In genomic region chr11:117371453-117371852, GRCh38 we compare ENCODE assay signal across 18 cellular contexts.
"Had no signal": no experiment of that assay in that cellular context is flagged by ENCODE, and none has a peak within 500 bp of the region (broad histone marks: within the 10 kb centered on the region; RNA-seq: fewer than 3 reads in every experiment).

No MANE protein-coding gene starts in this region.

- H3K4me3 Mint-ChIP-seq: mesothelial cell of epicardium; naive B cell; natural killer cell; stimulated activated memory B cell treated with anti-CD40 and anti-IgM and Interleukin-4, amounts not matched to agents 10 μg/mL and 1 μg/mL and 100 μg/mL, for 72 hours; stimulated activated naive CD8-positive, alpha-beta T cell treated with anti-CD3 and anti-CD28 coated beads, Interleukin-15, amount 100 ng/mL, for 72 hours; type B pancreatic cell had no signal

- H3K27me3 Mint-ChIP-seq: naive B cell; stimulated activated memory B cell treated with anti-CD40 and anti-IgM and Interleukin-4, amounts not matched to agents 10 μg/mL and 1 μg/mL and 100 μg/mL, for 72 hours; stimulated activated naive CD8-positive, alpha-beta T cell treated with anti-CD3 and anti-CD28 coated beads, Interleukin-15, amount 100 ng/mL, for 72 hours; type B pancreatic cell had no signal

- ATAC-seq: natural killer cell; pancreas; psoas muscle; right lobe of liver; stimulated activated memory B cell treated with anti-CD40 and anti-IgM and Interleukin-4, amounts not matched to agents 10 μg/mL and 1 μg/mL and 100 μg/mL, for 72 hours; stimulated activated naive CD8-positive, alpha-beta T cell treated with anti-CD3 and anti-CD28 coated beads, Interleukin-15, amount 100 ng/mL, for 72 hours had no signal

- H3K27ac Mint-ChIP-seq: mesothelial cell of epicardium; natural killer cell; stimulated activated memory B cell treated with anti-CD40 and anti-IgM and Interleukin-4, amounts not matched to agents 10 μg/mL and 1 μg/mL and 100 μg/mL, for 72 hours; stimulated activated naive CD8-positive, alpha-beta T cell treated with anti-CD3 and anti-CD28 coated beads, Interleukin-15, amount 100 ng/mL, for 72 hours; type B pancreatic cell had no signal

- H3K9me3 Mint-ChIP-seq: mesothelial cell of epicardium; naive B cell; natural killer cell; stimulated activated memory B cell treated with anti-CD40 and anti-IgM and Interleukin-4, amounts not matched to agents 10 μg/mL and 1 μg/mL and 100 μg/mL, for 72 hours; stimulated activated naive CD8-positive, alpha-beta T cell treated with anti-CD3 and anti-CD28 coated beads, Interleukin-15, amount 100 ng/mL, for 72 hours; type B pancreatic cell had no signal

- H3K4me1 Mint-ChIP-seq: natural killer cell; stimulated activated memory B cell treated with anti-CD40 and anti-IgM and Interleukin-4, amounts not matched to agents 10 μg/mL and 1 μg/mL and 100 μg/mL, for 72 hours; stimulated activated naive CD8-positive, alpha-beta T cell treated with anti-CD3 and anti-CD28 coated beads, Interleukin-15, amount 100 ng/mL, for 72 hours had no signal

- DNase-seq: islet precursor cell; left ventricle myocardium inferior; mesendoderm; naive B cell; natural killer cell; psoas muscle; right lobe of liver; stimulated activated CD4-positive, alpha-beta T cell treated with anti-CD3 and anti-CD28 coated beads, Interleukin-1b, Interleukin-23, amount 100 ng/mL, for 48 hours; stimulated activated CD4-positive, alpha-beta T cell treated with anti-CD3 and anti-CD28 coated beads, Interleukin-2, amount 100 ng/mL, for 48 hours; stimulated activated CD4-positive, alpha-beta T cell treated with anti-CD3 and anti-CD28 coated beads, Interleukin-4, amount 100 ng/mL, for 4 hours; stimulated activated CD8-positive, alpha-beta memory T cell treated with anti-CD3 and anti-CD28 coated beads, Interleukin-4, amount 100 ng/mL, for 48 hours; stimulated activated naive CD4-positive, alpha-beta T cell treated with Interleukin-2 at 50 U/mL for 16 hours; stimulated activated naive CD8-positive, alpha-beta T cell treated with anti-CD3 and anti-CD28 coated beads, Interleukin-15, amount 100 ng/mL, for 72 hours; uterus had no signal
